ENCODE assay signal across 34 cellular contexts in genomic region chr16:79386299-79386698, GRCh38.
"Had no signal": no experiment of that assay in that cellular context is flagged by ENCODE, and none has a peak within 500 bp of the region (broad histone marks: within the 10 kb centered on the region; RNA-seq: fewer than 3 reads in every experiment).

No MANE protein-coding gene starts in this region.

- H3K9me3 ChIP-seq: MG63 had no signal

- H3K4me2 ChIP-seq: KMS-11 had no signal

- H3K27me3 ChIP-seq: MG63 had no signal

- DNase-seq: Karpas-422, Kasumi-1, MG63, MM.1S, MV-4-11, NCI-H1048, NCI-H1092, NCI-H1092 treated with DMSO at 0.1 percent for 48 hours, NCI-H1105, NCI-H1105 treated with DMSO at 0.1 percent for 48 hours, NCI-H1417, NCI-H1417 treated with DMSO at 0.1 percent for 48 hours, NCI-H1436, NCI-H1436 treated with DMSO at 0.1 percent for 48 hours, NCI-H146, NCI-H1694, NCI-H1694 treated with DMSO at 0.1 percent for 48 hours, NCI-H187, NCI-H187 treated with DMSO at 0.1 percent for 48 hours, NCI-H1930, NCI-H2029, NCI-H2029 treated with DMSO at 0.1 percent for 48 hours, NCI-H2081, NCI-H2081 treated with DMSO at 0.1 percent for 48 hours, NCI-H2107, NCI-H2171, NCI-H2171 treated with DMSO at 0.1 percent for 48 hours, NCI-H2227 treated with DMSO at 0.1 percent for 48 hours, NCI-H226, NCI-H345, NCI-H446, NCI-H446 treated with DMSO at 0.1 percent for 48 hours, NCI-H510A had no signal

- H3K36me3 ChIP-seq: MG63 had no signal

- H3K9ac ChIP-seq: KMS-11 had no signal

- H3K27ac ChIP-seq: KMS-11 had no signal

- H3K4me3 ChIP-seq: MG63 had no signal
